Comparison of ENCODE assay signal across 8 cellular contexts in genomic region chr11:46382644-46383403, GRCh38. TPM values are rescaled to one million over a fixed set of nuclear protein-coding genes. Genes with fewer than 3 reads are reported as not detected.
A peak's percentile ranks its signal among the peaks of the same experiment; 100 is the strongest.
DNase-seq lines count a peak whose midpoint lies in the region; ATAC-seq, FAIRE-seq and TF ChIP-seq lines count a peak whose summit lies in the region.

No MANE protein-coding gene starts in this region.

- peak overlapping the region; percentile 83 for H3K23ac ChIP-seq in mesendoderm (ENCODE audit: low read length)

- H3K4me1 ChIP-seq in mammary epithelial cell (ENCODE audit: insufficient read depth, low read length) (peaks cover 20% of the 10 kb centered on the region), mesendoderm (ENCODE audit: control insufficient read depth, low read depth, low read length) (peaks cover 3% of the 10 kb centered on the region)

- H3K79me2 ChIP-seq in mammary epithelial cell (ENCODE audit: insufficient read depth, low read length) (no peaks in the 10 kb centered on the region), mesendoderm (ENCODE audit: control insufficient read depth, insufficient read depth, low read length) (no peaks in the 10 kb centered on the region)

- no peak overlapping the region for H3K18ac ChIP-seq in mesendoderm (ENCODE audit: low read length)

- no peak overlapping the region for H4K5ac ChIP-seq in mesendoderm (ENCODE audit: low read length)

- no peaks in the 10 kb centered on the region for H3K79me1 ChIP-seq in mesendoderm (ENCODE audit: low read length)

- H3K27ac ChIP-seq in mammary epithelial cell (ENCODE audit: insufficient read depth, low read depth, low read length) (no peak overlapping the region), mesendoderm (ENCODE audit: low read depth, low read length) (no peak overlapping the region)

- intact Hi-C loops in mammary epithelial cell (cut with micrococcal nuclease) = no loop called here

- in situ Hi-C loops in mammary epithelial cell (cut with MboI; ENCODE audit: low sequenced_read_pairs in 2 of 2) = loop anchor here in 1 of 2 donors (10.0 kb wide), 1 partner anchor 152 kb away; no protein-coding TSS in a partner anchor

- H3K9ac ChIP-seq in mammary epithelial cell (ENCODE audit: insufficient read depth, low read length) (no peak overlapping the region), mesendoderm (ENCODE audit: low read length) (peak overlapping the region; percentile 91)

- H3K4me1 Mint-ChIP-seq in natural killer cell treated with Interleukin-12 subunit alpha and Interleukin-12 subunit beta and Interleukin-15 and Interleukin-18, amount 100 ng/mL, for 72 hours (ENCODE audit: low read depth in 2 of 2) = peaks cover 11 to 22% of the 10 kb centered on the region in 2 donors

- no peaks in the 10 kb centered on the region for H3K9me3 Mint-ChIP-seq in natural killer cell treated with Interleukin-12 subunit alpha and Interleukin-12 subunit beta and Interleukin-15 and Interleukin-18, amount 100 ng/mL, for 72 hours

- H2BK120ac ChIP-seq in mesendoderm (ENCODE audit: low read depth, low read length) = no peak overlapping the region

- no peak overlapping the region for H2AFZ ChIP-seq in mammary epithelial cell (ENCODE audit: low read depth, low read length)

- ATAC-seq in HG03045 (IDR thresholded peaks at IDR 0.05; ENCODE audit: unreplicated experiment) = no peak
- no peak for ATAC-seq in natural killer cell treated with Interleukin-12 subunit alpha and Interleukin-12 subunit beta and Interleukin-15 and Interleukin-18, amount 100 ng/mL, for 72 hours

- no TSS peak for BruUV-seq in mammary epithelial cell (replicated peaks; lab: Mats Ljungman, UMichigan)

- H3K4ac ChIP-seq in mesendoderm (ENCODE audit: low read depth, low read length) = no peak overlapping the region

- H3K27ac Mint-ChIP-seq in natural killer cell treated with Interleukin-12 subunit alpha and Interleukin-12 subunit beta and Interleukin-15 and Interleukin-18, amount 100 ng/mL, for 72 hours = no peak overlapping the region

- H3K56ac ChIP-seq in mesendoderm (ENCODE audit: low read length) = peak overlapping the region; percentile 92

- peak; percentile 81 for FAIRE-seq in G401.6 (lab: Jason Lieb, UNC)

- H3K4me2 ChIP-seq in mammary epithelial cell (ENCODE audit: insufficient read depth, low read depth, low read length) (no peak overlapping the region), mesendoderm (ENCODE audit: low read length) (peak overlapping the region; percentile 35)

- no peaks in the 10 kb centered on the region for H3K36me3 Mint-ChIP-seq in natural killer cell treated with Interleukin-12 subunit alpha and Interleukin-12 subunit beta and Interleukin-15 and Interleukin-18, amount 100 ng/mL, for 72 hours

- peak; percentile 35 to 58 for TF ChIP-seq CTCF in mammary epithelial cell (conservative IDR thresholded peaks at IDR 0.05 in 1 of 2, IDR thresholded peaks at IDR 0.05 in 1 of 2; ENCODE audit: extremely low read depth in 1 of 2, insufficient read depth in 1 of 2, low read depth in 1 of 2, low read length in 2 of 2)

- no peaks in the 10 kb centered on the region for H3K27me3 ChIP-seq in mammary epithelial cell (ENCODE audit: insufficient read depth, low read length)
- H3K27me3 ChIP-seq in mesendoderm (ENCODE audit: insufficient read depth, low read length, poor library complexity) = no peaks in the 10 kb centered on the region

- WGBS in mammary epithelial cell (ENCODE audit: low coverage, missing lambda C conversion rate) = 84% methylated on average over 15 of the region's 18 CpGs
- WGBS in mesendoderm (ENCODE audit: extremely low coverage, insufficient coverage, low lambda C conversion rate) = no CpG with 5 or more reads among the region's 18 CpGs

- no peaks in the 10 kb centered on the region for H4K20me1 ChIP-seq in mammary epithelial cell (ENCODE audit: insufficient read depth, low read length)

- peak; percentile 25 for DNase-seq in MV-4-11 (lab: John Stamatoyannopoulos, UW)
- DNase-seq in mammary epithelial cell = no peak
- peak; percentile 74 for DNase-seq in mesendoderm
- no peak for DNase-seq in T-helper 1 cell
- no peak for DNase-seq in activated naive CD4-positive, alpha-beta T cell treated with anti-CD3 and anti-CD28 coated beads, Interleukin-2, amount 50 U/mL, for 16 hours
- no peak for DNase-seq in natural killer cell treated with Interleukin-12 subunit alpha and Interleukin-12 subunit beta and Interleukin-15 and Interleukin-18, amount 100 ng/mL, for 72 hours (ENCODE audit: low spot score)

- H3K4me3 ChIP-seq in mammary epithelial cell (replicated peaks in 1 of 3; ENCODE audit: insufficient read depth in 1 of 3, low read depth in 2 of 3, low read length in 3 of 3) (no peak overlapping the region), mesendoderm (ENCODE audit: low read length) (peak overlapping the region; percentile 91)

- no peaks in the 10 kb centered on the region for H3K9me3 ChIP-seq in mammary epithelial cell (replicated peaks; ENCODE audit: insufficient read depth, low read length)

- no peak overlapping the region for H2BK5ac ChIP-seq in mesendoderm (ENCODE audit: low read length)

- no peak overlapping the region for H3K4me3 Mint-ChIP-seq in natural killer cell treated with Interleukin-12 subunit alpha and Interleukin-12 subunit beta and Interleukin-15 and Interleukin-18, amount 100 ng/mL, for 72 hours

- dilution Hi-C loops in mammary epithelial cell (cut with HindIII; ENCODE audit: low sequenced_read_pairs) = no loop called here

- no peak overlapping the region for H2AK5ac ChIP-seq in mesendoderm (ENCODE audit: low read length)

- no peak overlapping the region for H2BK15ac ChIP-seq in mesendoderm (replicated peaks; ENCODE audit: low read depth)

- no peak overlapping the region for H4K8ac ChIP-seq in mesendoderm (ENCODE audit: low read depth, low read length)

- CTCF ChIA-PET in mammary epithelial cell (lab: Charles Lee; ENCODE audit: low non-redundant PET) = interaction anchor here (0.7 kb wide), 1 partner anchor 281 kb away, joined by 3 read pairs; no protein-coding TSS in a partner anchor

- H3K36me3 ChIP-seq in mammary epithelial cell (ENCODE audit: insufficient read depth, low read length) (no peaks in the 10 kb centered on the region), mesendoderm (ENCODE audit: control insufficient read depth, insufficient read depth, low read length) (no peaks in the 10 kb centered on the region)

- peaks cover 18 to 21% of the 10 kb centered on the region in 2 donors for H3K27me3 Mint-ChIP-seq in natural killer cell treated with Interleukin-12 subunit alpha and Interleukin-12 subunit beta and Interleukin-15 and Interleukin-18, amount 100 ng/mL, for 72 hours

RNA-seq across cellular contexts. Expression of gene MDK, which starts 1.4 kb away (rescaled TPM):
- 1 to 10 TPM; 2.3 to 2.4 TPM for total RNA-seq in mammary epithelial cell
- 2.1 TPM for polyA plus RNA-seq in mammary epithelial cell
- not detected for polyA minus RNA-seq in mammary epithelial cell
- 371 TPM for polyA plus RNA-seq in mesendoderm (2013, experiment 1 of 2)
- 374 TPM for polyA plus RNA-seq in mesendoderm (2013, experiment 2 of 2)
- 1 to 10 TPM; 1.4 to 4.0 TPM for total RNA-seq in natural killer cell treated with Interleukin-12 subunit alpha and Interleukin-12 subunit beta and Interleukin-15 and Interleukin-18, amount 100 ng/mL, for 72 hours

RNA-seq across cellular contexts. Expression of gene CHRM4, which starts 8.8 kb away (rescaled TPM):
- total RNA-seq in mammary epithelial cell = under 1 TPM in 1 of 2 donors, not detected in 1; 0.17 TPM
- polyA plus RNA-seq in mammary epithelial cell = 0.03 TPM
- polyA minus RNA-seq in mammary epithelial cell = not detected
- polyA plus RNA-seq in mesendoderm (2013, experiment 1 of 2) = 0.14 TPM
- 0.15 TPM for polyA plus RNA-seq in mesendoderm (2013, experiment 2 of 2)
- total RNA-seq in natural killer cell treated with Interleukin-12 subunit alpha and Interleukin-12 subunit beta and Interleukin-15 and Interleukin-18, amount 100 ng/mL, for 72 hours = under 1 TPM; 0.75 to 0.81 TPM

RNA-seq across cellular contexts. Expression of gene DGKZ, which starts 35.6 kb away (rescaled TPM):
- total RNA-seq in mammary epithelial cell = 10 to 100 TPM; 80.7 to 83.6 TPM
- polyA plus RNA-seq in mammary epithelial cell = 71.3 TPM
- polyA minus RNA-seq in mammary epithelial cell = 90.3 TPM
- 67.4 TPM for polyA plus RNA-seq in mesendoderm (2013, experiment 1 of 2)
- 62.6 TPM for polyA plus RNA-seq in mesendoderm (2013, experiment 2 of 2)
- total RNA-seq in natural killer cell treated with Interleukin-12 subunit alpha and Interleukin-12 subunit beta and Interleukin-15 and Interleukin-18, amount 100 ng/mL, for 72 hours = 100 to 1,000 TPM; 104 to 207 TPM

Comparison
In these comparisons a context has a peak if more than half of its experiments do, and no peak if none do; other contexts are left out.
1. DNase-seq: peak in MV-4-11 (single experiment) and mesendoderm (single experiment); none in mammary epithelial cell (single experiment), T-helper 1 cell (0 of 5), activated naive CD4-positive, alpha-beta T cell treated with anti-CD3 and anti-CD28 coated beads, Interleukin-2, amount 50 U/mL, for 16 hours (single experiment) and natural killer cell treated with Interleukin-12 subunit alpha and Interleukin-12 subunit beta and Interleukin-15 and Interleukin-18, amount 100 ng/mL, for 72 hours (single experiment).